ENCODE assay signal across 24 cellular contexts in the genomic region with DNA sequence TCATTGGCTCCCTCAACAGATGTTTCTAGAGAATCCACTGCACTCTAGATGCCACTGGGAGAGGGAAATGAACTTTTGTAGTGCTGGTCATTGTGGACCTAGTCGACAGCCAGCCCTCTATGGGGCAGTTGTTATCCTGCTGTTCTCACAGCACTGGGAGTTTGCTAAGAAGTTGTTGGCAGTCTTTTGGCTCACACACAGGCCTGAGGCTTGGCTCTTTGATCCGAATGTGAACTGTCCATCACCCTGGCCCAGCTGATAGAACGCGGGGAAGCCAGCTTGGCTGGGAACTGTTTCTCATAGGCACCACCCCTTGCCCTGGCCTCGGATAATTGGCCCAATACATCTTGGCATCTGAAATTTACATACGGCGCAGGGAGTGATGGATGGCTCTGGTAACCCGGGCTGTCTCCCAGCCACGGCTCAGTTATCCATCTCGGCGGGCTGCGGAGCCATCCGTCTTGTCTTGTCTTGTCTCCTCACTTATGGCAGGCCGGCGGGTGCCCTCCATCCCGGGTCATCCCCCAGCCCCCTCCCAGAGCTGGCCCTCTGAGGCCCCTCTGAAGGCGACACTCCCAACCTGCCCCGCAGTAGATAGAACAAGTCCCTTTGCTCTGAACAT.
DNase-seq lines count a peak whose midpoint lies in the region; ATAC-seq and TF ChIP-seq lines count a peak whose summit lies in the region.
"Had no signal": no experiment of that assay in that cellular context is flagged by ENCODE, and none has a peak within 500 bp of the region (broad histone marks: within the 10 kb centered on the region; RNA-seq: fewer than 3 reads in every experiment).

No MANE protein-coding gene starts in this region.

- intact Hi-C loops in Right ventricle myocardium superior (cut with DNase I) (no loop called here), heart right ventricle (cut with DNase I) (no loop called here), left ventricle myocardium superior (cut with micrococcal nuclease) (no loop called here)

- no peak for TF ChIP-seq CTCF in right atrium auricular region (IDR thresholded peaks at IDR 0.05)
- TF ChIP-seq CTCF in heart right ventricle (IDR thresholded peaks at IDR 0.05), result no peak
- no peak for TF ChIP-seq CTCF in nephron progenitor cell (IDR thresholded peaks at IDR 0.05)

- H3K27me3 ChIP-seq in right atrium auricular region (peaks cover 0 to 3% of the 10 kb centered on the region in 2 donors), heart right ventricle (peaks cover 0 to 25% (median 19%) of the 10 kb centered on the region in 7 donors)
- H3K27me3 ChIP-seq: BE2C had no signal

- peaks cover 20% of the 10 kb centered on the region for H3K27me3 Mint-ChIP-seq in nephron progenitor cell (ENCODE audit: low read depth, poor library complexity)

- H3K4me1 ChIP-seq in right atrium auricular region (no peaks in the 10 kb centered on the region), heart right ventricle (peaks cover 0 to 6% (median 0%) of the 10 kb centered on the region in 9 donors)
- H3K4me1 ChIP-seq: A549 had no signal

- peaks cover 33% of the 10 kb centered on the region for H3K4me1 Mint-ChIP-seq in nephron progenitor cell
- H3K4me1 Mint-ChIP-seq: CD8-positive, alpha-beta memory T cell had no signal

- 49 to 52% methylated on average over 18 of the region's 18 CpGs for WGBS in heart right ventricle, 2 donors

- H3K36me3 ChIP-seq in right atrium auricular region (no peaks in the 10 kb centered on the region), heart right ventricle (no peaks in the 10 kb centered on the region)
- H3K36me3 ChIP-seq: BE2C; BLaER1 treated with 17β-estradiol and CSF1 and Interleukin-3, amounts not matched to agents 10 nM and 100 nM; HAP-1 had no signal

- ATAC-seq in Right ventricle myocardium superior (ENCODE audit: poor library complexity) (peak; percentile 93), heart right ventricle (peak; percentile 55 to 92 (median 85)), left ventricle myocardium superior (peak; percentile 92), GM19455 (IDR thresholded peaks at IDR 0.05; ENCODE audit: unreplicated experiment) (no peak)

- no peaks in the 10 kb centered on the region for H3K9me3 Mint-ChIP-seq in nephron progenitor cell
- H3K9me3 Mint-ChIP-seq: CD4-positive, alpha-beta T cell; CD8-positive, alpha-beta memory T cell; HFFc6 had no signal

- H3K9me3 ChIP-seq in right atrium auricular region, result no peaks in the 10 kb centered on the region
- H3K9me3 ChIP-seq in heart right ventricle, result no peaks in the 10 kb centered on the region
- H3K9me3 ChIP-seq: A549; BE2C; BLaER1 treated with 17β-estradiol and CSF1 and Interleukin-3, amounts not matched to agents 10 nM and 100 nM; HAP-1 had no signal

- no peak overlapping the region for H3K4me3 ChIP-seq in right atrium auricular region
- no peak overlapping the region for H3K4me3 ChIP-seq in heart right ventricle
- H3K4me3 ChIP-seq: A549; BLaER1 treated with 17β-estradiol and CSF1 and Interleukin-3, amounts not matched to agents 10 nM and 100 nM; HAP-1 had no signal

- no peaks in the 10 kb centered on the region for H3K36me3 Mint-ChIP-seq in nephron progenitor cell (ENCODE audit: low read depth)
- H3K36me3 Mint-ChIP-seq: CD14-positive monocyte; CD8-positive, alpha-beta memory T cell had no signal

- no peak overlapping the region for H3K4me3 Mint-ChIP-seq in nephron progenitor cell
- H3K4me3 Mint-ChIP-seq: CD14-positive monocyte; CD4-positive, alpha-beta T cell; CD8-positive, alpha-beta memory T cell; HFFc6 had no signal

- peak; percentile 44 for DNase-seq in Right ventricle myocardium superior
- no peak for DNase-seq in right atrium auricular region (ENCODE audit: low spot score)
- peak in 1 of 2 donors; percentile 36 for DNase-seq in heart right ventricle
- DNase-seq in left ventricle myocardium superior, result no peak
- DNase-seq in nephron progenitor cell, result peak; percentile 18
- DNase-seq in inferior parietal cortex (ENCODE audit: extremely low spot score), result no peak
- no peak for DNase-seq in NCI-H1694 treated with DMSO at 0.1 percent for 48 hours (lab: John Stamatoyannopoulos, UW)
- DNase-seq: 8988T; ACHN; AML-193; BE2C; CD4-positive, alpha-beta T cell; CD8-positive, alpha-beta memory T cell; DMS 273 treated with DMSO at 0.1 percent for 48 hours; DMS79; EL; GF-D8; GOT3; HFFc6 had no signal

- H3K27ac ChIP-seq in right atrium auricular region (no peak overlapping the region), heart right ventricle (no peak overlapping the region)
- H3K27ac ChIP-seq: A549; BLaER1 treated with 17β-estradiol and CSF1 and Interleukin-3, amounts not matched to agents 10 nM and 100 nM had no signal

- H3K27ac Mint-ChIP-seq in nephron progenitor cell, result no peak overlapping the region
- H3K27ac Mint-ChIP-seq: CD14-positive monocyte; CD4-positive, alpha-beta T cell; CD8-positive, alpha-beta memory T cell; HFFc6 had no signal

Comparison
In these comparisons a context has a peak if more than half of its experiments do, and no peak if none do; other contexts are left out.
1. DNase-seq: peak in Right ventricle myocardium superior (single experiment) and nephron progenitor cell (single experiment); none in right atrium auricular region (single experiment), left ventricle myocardium superior (single experiment), inferior parietal cortex (single experiment) and NCI-H1694 treated with DMSO at 0.1 percent for 48 hours (single experiment).